Comparison of ENCODE assay signal across 15 cellular contexts in genomic region chr11:35389897-35390462, GRCh38. TPM values are rescaled to one million over a fixed set of nuclear protein-coding genes. Genes with fewer than 3 reads are reported as not detected.
DNase-seq lines count a peak whose midpoint lies in the region; ATAC-seq, FAIRE-seq and TF ChIP-seq lines count a peak whose summit lies in the region.
"Had no signal": no experiment of that assay in that cellular context is flagged by ENCODE, and none has a peak within 500 bp of the region (broad histone marks: within the 10 kb centered on the region; RNA-seq: fewer than 3 reads in every experiment).

No MANE protein-coding gene starts in this region.

- H3K9me3 Mint-ChIP-seq in endodermal cell: no peaks in the 10 kb centered on the region
- H3K9me3 Mint-ChIP-seq: naive B cell; T-helper 1 cell treated with Interleukin-12 subunit alpha and Interleukin-12 subunit beta and Interleukin-4 antibody, amounts not matched to agents 30 μg/mL and 1 μg/mL, for 36 hours had no signal

- DNase-seq in SIG-M5 treated with dmso at 0.1 percent for 504 hours (lab: John Stamatoyannopoulos, UW; ENCODE audit: unreplicated experiment) (peak; percentile 6), SIG-M5 (lab: John Stamatoyannopoulos, UW) (no peak), GM19239 (ENCODE audit: insufficient read length, low spot score) (no peak), endodermal cell (no peak), MG63 (no peak)
- peak; percentile 59 for DNase-seq in activated naive CD4-positive, alpha-beta T cell treated with anti-CD3 and anti-CD28 coated beads, Interleukin-2, amount 50 U/mL, for 16 hours
- DNase-seq in stimulated activated CD4-positive, alpha-beta T cell treated with anti-CD3 and anti-CD28 coated beads, Interleukin-4, amount 100 ng/mL, for 24 hours: peak; percentile 50
- DNase-seq: activated CD8-positive, alpha-beta memory T cell treated with anti-CD3 and anti-CD28 coated beads, Interleukin-2, amount 10 ng/mL, durations not matched to agents 7 days and 5 days; aorta; naive B cell had no signal

- H3K27me3 ChIP-seq in endodermal cell (ENCODE audit: control insufficient read depth, insufficient read depth, low read length, poor library complexity, severe bottlenecking) (no peaks in the 10 kb centered on the region), MG63 (no peaks in the 10 kb centered on the region)

- H3K9me3 ChIP-seq in endodermal cell (ENCODE audit: control insufficient read depth, low read length): no peaks in the 10 kb centered on the region
- 0 out of 2 replicates have a peak, but pooled peaks cover 2% of the 10 kb centered on the region for H3K9me3 ChIP-seq in MG63

- peaks cover 5% of the 10 kb centered on the region for H3K4me1 Mint-ChIP-seq in endodermal cell

- FAIRE-seq in GM19239 (lab: Jason Lieb, UNC): peak; percentile 45
- FAIRE-seq: A549 had no signal

- no peaks in the 10 kb centered on the region for H3K36me3 ChIP-seq in endodermal cell (ENCODE audit: control insufficient read depth, insufficient read depth, low read length)
- H3K36me3 ChIP-seq in MG63: no peaks in the 10 kb centered on the region

- H3K27me3 Mint-ChIP-seq in endodermal cell (ENCODE audit: insufficient read depth): peaks cover 17% of the 10 kb centered on the region

- 86 to 89% methylated on average over 1 to 6 of the region's 6 CpGs for WGBS in endodermal cell (ENCODE audit: insufficient coverage in 1 of 2, insufficient read length in 1 of 2), 2 experiments

- no peak for ATAC-seq in GM21360 (IDR thresholded peaks at IDR 0.05; ENCODE audit: unreplicated experiment)

- H3K27ac Mint-ChIP-seq in endodermal cell: no peak overlapping the region
- H3K27ac Mint-ChIP-seq: activated CD8-positive, alpha-beta memory T cell treated with anti-CD3 and anti-CD28 coated beads, Interleukin-2, amount 10 ng/mL, durations not matched to agents 7 days and 5 days; naive B cell; T-helper 1 cell treated with Interleukin-12 subunit alpha and Interleukin-12 subunit beta and Interleukin-4 antibody, amounts not matched to agents 30 μg/mL and 1 μg/mL, for 36 hours had no signal

- H3K4me3 ChIP-seq in endodermal cell (ENCODE audit: low read length) (no peak overlapping the region), MG63 (no peak overlapping the region)
- H3K4me3 ChIP-seq: A549 had no signal

- no peak overlapping the region for H3K9ac ChIP-seq in endodermal cell (ENCODE audit: extremely low read depth, low read length, poor library complexity, severe bottlenecking)

- H3K4me1 ChIP-seq in endodermal cell (ENCODE audit: control insufficient read depth, insufficient read depth, low read length): no peaks in the 10 kb centered on the region

- H3K4me3 Mint-ChIP-seq in endodermal cell: no peak overlapping the region
- H3K4me3 Mint-ChIP-seq: activated CD8-positive, alpha-beta memory T cell treated with anti-CD3 and anti-CD28 coated beads, Interleukin-2, amount 10 ng/mL, durations not matched to agents 7 days and 5 days; naive B cell; T-helper 1 cell treated with Interleukin-12 subunit alpha and Interleukin-12 subunit beta and Interleukin-4 antibody, amounts not matched to agents 30 μg/mL and 1 μg/mL, for 36 hours had no signal

- H3K36me3 Mint-ChIP-seq in endodermal cell (ENCODE audit: low read depth): no peaks in the 10 kb centered on the region
- H3K36me3 Mint-ChIP-seq: activated CD8-positive, alpha-beta memory T cell treated with anti-CD3 and anti-CD28 coated beads, Interleukin-2, amount 10 ng/mL, durations not matched to agents 7 days and 5 days; naive B cell had no signal

- no peak overlapping the region for H3K27ac ChIP-seq in endodermal cell (ENCODE audit: low read depth, low read length)

- TF ChIP-seq CTCF in endodermal cell (conservative IDR thresholded peaks at IDR 0.05): no peak

RNA-seq across cellular contexts. Expression of gene SLC1A2, which starts 29.4 kb away (rescaled TPM):
- total RNA-seq in endodermal cell: 10 to 100 TPM in 1 of 2 donors, 1 to 10 TPM in 1; 7.1 to 13.5 TPM
- 8.8 TPM for polyA plus RNA-seq in endodermal cell (2013, experiment 1 of 2)
- polyA plus RNA-seq in endodermal cell (2013, experiment 2 of 2): 9.6 TPM
- 0.57 TPM in 1 of 2 replicates, not detected in the other for total RNA-seq in MG63 (2014; rRNA removed; shearing (Covaris generic); ENCODE audit: low replicate concordance)
- total RNA-seq: activated CD8-positive, alpha-beta memory T cell treated with anti-CD3 and anti-CD28 coated beads, Interleukin-2, amount 10 ng/mL, durations not matched to agents 7 days and 5 days; glomerular endothelial cell; kidney epithelial cell had no signal
- polyA plus RNA-seq: aorta had no signal

Comparison
In these comparisons a context has a peak if more than half of its experiments do, and no peak if none do; other contexts are left out.
1. DNase-seq: peak in SIG-M5 treated with dmso at 0.1 percent for 504 hours (single experiment), activated naive CD4-positive, alpha-beta T cell treated with anti-CD3 and anti-CD28 coated beads, Interleukin-2, amount 50 U/mL, for 16 hours (single experiment) and stimulated activated CD4-positive, alpha-beta T cell treated with anti-CD3 and anti-CD28 coated beads, Interleukin-4, amount 100 ng/mL, for 24 hours (single experiment); none in SIG-M5 (single experiment), GM19239 (single experiment), endodermal cell (single experiment) and MG63 (single experiment).